In the genomic region with DNA sequence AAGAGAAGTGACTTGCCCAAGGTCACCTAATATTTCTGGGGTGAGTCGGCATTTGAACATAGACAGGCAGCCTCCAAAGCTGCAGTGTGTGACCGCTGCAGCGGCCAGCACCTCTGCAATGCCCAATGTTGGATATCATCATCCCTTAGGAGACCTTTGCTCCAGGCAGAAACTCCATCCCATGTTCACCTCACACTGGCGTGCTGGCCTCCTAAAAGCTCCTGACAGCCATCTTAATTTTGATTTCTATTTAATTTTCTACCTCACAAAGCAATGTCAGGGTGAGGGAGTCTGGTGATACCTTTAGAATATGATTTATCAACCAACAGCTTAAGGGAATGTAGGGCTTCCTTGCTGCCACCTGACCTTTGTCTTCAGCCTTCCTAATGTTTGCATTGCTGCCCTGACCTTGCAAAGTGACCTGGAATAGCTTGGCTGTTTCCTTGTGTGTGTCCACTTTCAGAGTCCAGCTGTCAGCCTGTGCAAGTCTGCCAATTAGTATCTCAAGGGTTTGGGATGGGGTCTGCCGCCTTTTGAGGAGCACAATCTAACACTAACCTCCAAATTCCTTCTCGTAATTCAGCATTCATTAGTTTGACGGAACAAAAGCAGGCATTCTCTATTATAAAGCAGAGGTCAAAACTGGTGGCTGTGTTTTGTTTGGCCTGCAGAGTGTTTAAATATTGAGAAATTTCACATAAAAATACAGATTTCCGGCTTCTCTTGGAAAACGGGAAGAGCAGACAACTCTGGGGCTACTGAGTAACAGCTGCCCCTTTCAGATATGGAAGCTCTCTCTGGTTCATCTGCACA, we compare ENCODE assay signal across 20 cellular contexts.
DNase-seq lines count a peak whose midpoint lies in the region; ATAC-seq and TF ChIP-seq lines count a peak whose summit lies in the region.
"Had no signal": no experiment of that assay in that cellular context is flagged by ENCODE, and none has a peak within 500 bp of the region (broad histone marks: within the 10 kb centered on the region; RNA-seq: fewer than 3 reads in every experiment).

No MANE protein-coding gene starts in this region.

- no peak for ATAC-seq in GM21360 (IDR thresholded peaks at IDR 0.05; ENCODE audit: unreplicated experiment)

- H3K9me3 ChIP-seq in Caco-2 (no peaks in the 10 kb centered on the region), hepatocyte (ENCODE audit: low read depth) (no peaks in the 10 kb centered on the region), neuronal stem cell (replicated peaks in 1 of 2; ENCODE audit: control insufficient read depth in 2 of 2, insufficient read depth in 1 of 2, low read depth in 1 of 2, low read length in 2 of 2) (peaks cover 0 to 3% of the 10 kb centered on the region in 2 donors)
- H3K9me3 ChIP-seq: A549, BE2C, neutrophil had no signal

- H3K4ac ChIP-seq in neuronal stem cell (ENCODE audit: low read length) = peak overlapping the region; percentile 0

- peak overlapping the region; percentile 31 for H4K91ac ChIP-seq in neuronal stem cell (ENCODE audit: low read depth, low read length, poor library complexity)

- no peak overlapping the region for H4K8ac ChIP-seq in neuronal stem cell (ENCODE audit: low read depth, low read length)

- no peaks in the 10 kb centered on the region for H4K20me1 ChIP-seq in hepatocyte (ENCODE audit: insufficient read depth, poor library complexity, severe bottlenecking)

- H3K36me3 ChIP-seq in Caco-2 (ENCODE audit: control insufficient read depth, insufficient read depth, low read length) (no peaks in the 10 kb centered on the region), hepatocyte (replicated peaks; ENCODE audit: insufficient read depth, low read depth) (no peaks in the 10 kb centered on the region), neuronal stem cell (replicated peaks in 1 of 2; ENCODE audit: control insufficient read depth in 2 of 2, insufficient read depth in 2 of 2, low read length in 2 of 2) (no peaks in the 10 kb centered on the region)
- H3K36me3 ChIP-seq: BE2C had no signal

- no peak overlapping the region for H3K9ac ChIP-seq in neuronal stem cell (ENCODE audit: low read depth, low read length, poor library complexity)

- H3K9me2 ChIP-seq in hepatocyte (replicated peaks; ENCODE audit: insufficient read depth) = no peaks in the 10 kb centered on the region

- H3K4me2 ChIP-seq in hepatocyte = no peak overlapping the region
- no peak overlapping the region for H3K4me2 ChIP-seq in neuronal stem cell (ENCODE audit: insufficient read depth, low read length, poor library complexity, severe bottlenecking)
- H3K4me2 ChIP-seq: A549 had no signal

- no peak for TF ChIP-seq POLR2A in erythroblast (IDR thresholded peaks at IDR 0.05; ENCODE audit: low read length)

- H3K9me3 Mint-ChIP-seq in Caco-2 (ENCODE audit: unreplicated experiment) = no peaks in the 10 kb centered on the region
- H3K9me3 Mint-ChIP-seq: activated naive CD8-positive, alpha-beta T cell treated with anti-CD3 and anti-CD28 coated beads for 36 hours; endodermal cell; T-helper 1 cell treated with Interleukin-12 subunit alpha and Interleukin-12 subunit beta and Interleukin-4 antibody, amounts not matched to agents 30 μg/mL and 1 μg/mL, for 36 hours had no signal

- H2AK5ac ChIP-seq in neuronal stem cell (ENCODE audit: low read depth, low read length) = peak overlapping the region; percentile 75

- intact Hi-C loops in Caco-2 (cut with micrococcal nuclease; ENCODE audit: unreplicated experiment) = loop anchor here (1.0 to 5.0 kb wide), 6 partner anchors 27 to 151 kb away; no protein-coding TSS in a partner anchor

- no TSS peak for BruUV-seq in Caco-2 (replicated peaks; lab: Mats Ljungman, UMichigan)

- H3K4me3 Mint-ChIP-seq in Caco-2 (ENCODE audit: unreplicated experiment) = no peak overlapping the region
- H3K4me3 Mint-ChIP-seq: activated naive CD8-positive, alpha-beta T cell treated with anti-CD3 and anti-CD28 coated beads for 36 hours; endodermal cell; T-helper 1 cell treated with Interleukin-12 subunit alpha and Interleukin-12 subunit beta and Interleukin-4 antibody, amounts not matched to agents 30 μg/mL and 1 μg/mL, for 36 hours had no signal

- H3K27ac ChIP-seq in caudate nucleus (ENCODE audit: low read depth, low read length) = peak overlapping the region; percentile 27
- peak overlapping the region; percentile 37 for H3K27ac ChIP-seq in hepatocyte
- peak overlapping the region; percentile 96 for H3K27ac ChIP-seq in neuronal stem cell (replicated peaks; ENCODE audit: low read length)
- H3K27ac ChIP-seq: A549, neutrophil had no signal

- peak overlapping the region; percentile 91 for H2BK12ac ChIP-seq in neuronal stem cell (ENCODE audit: low read length)

- no peak overlapping the region for H3K23ac ChIP-seq in neuronal stem cell (ENCODE audit: low read depth, low read length, poor library complexity)

- H3K27me3 Mint-ChIP-seq in Caco-2 (ENCODE audit: insufficient read depth, unreplicated experiment) = no peaks in the 10 kb centered on the region
- H3K27me3 Mint-ChIP-seq: activated naive CD8-positive, alpha-beta T cell treated with anti-CD3 and anti-CD28 coated beads for 36 hours had no signal

- no peaks in the 10 kb centered on the region for H3K27me3 ChIP-seq in Caco-2 (replicated peaks; ENCODE audit: control insufficient read depth, insufficient read depth, low read length)
- no peaks in the 10 kb centered on the region for H3K27me3 ChIP-seq in hepatocyte
- H3K27me3 ChIP-seq in neuronal stem cell (ENCODE audit: control insufficient read depth in 3 of 3, insufficient read depth in 3 of 3, low read depth in 1 of 3, low read length in 3 of 3) = no peaks in the 10 kb centered on the region
- H3K27me3 ChIP-seq: BE2C, neutrophil had no signal

- no peak overlapping the region for H2AFZ ChIP-seq in hepatocyte
- peak overlapping the region; percentile 5 for H2AFZ ChIP-seq in neuronal stem cell (ENCODE audit: low read length)

- POLR2A ChIA-PET in Caco-2 (lab: Charles Lee) = no interaction called here

- CTCF ChIA-PET in Caco-2 (lab: Charles Lee) = interaction anchor here (0.5 to 1.8 kb wide), 13 partner anchors 13 to 150 kb away, joined by 3 to 10 read pairs (median 4); a partner anchor contains a TSS

- H3K4me1 ChIP-seq in Caco-2 (peaks cover 35% of the 10 kb centered on the region), hepatocyte (ENCODE audit: insufficient read depth) (peaks cover 26% of the 10 kb centered on the region), neuronal stem cell (ENCODE audit: control insufficient read depth in 2 of 2, insufficient read depth in 1 of 2, low read depth in 1 of 2, low read length in 2 of 2) (peaks cover 48 to 57% of the 10 kb centered on the region in 2 donors)
- H3K4me1 ChIP-seq: BE2C had no signal

- H2BK15ac ChIP-seq in neuronal stem cell (ENCODE audit: low read length) = no peak overlapping the region

- peak overlapping the region; percentile 36 for H3K27ac Mint-ChIP-seq in Caco-2 (ENCODE audit: unreplicated experiment)
- H3K27ac Mint-ChIP-seq: activated naive CD8-positive, alpha-beta T cell treated with anti-CD3 and anti-CD28 coated beads for 36 hours; T-helper 1 cell treated with Interleukin-12 subunit alpha and Interleukin-12 subunit beta and Interleukin-4 antibody, amounts not matched to agents 30 μg/mL and 1 μg/mL, for 36 hours had no signal

- H3K4me3 ChIP-seq in Caco-2 (ENCODE audit: low read depth, low read length) = no peak overlapping the region
- no peak overlapping the region for H3K4me3 ChIP-seq in hepatocyte
- H3K4me3 ChIP-seq in neuronal stem cell (ENCODE audit: low read length in 2 of 2) = no peak overlapping the region
- H3K4me3 ChIP-seq: A549 had no signal

- DNase-seq in Caco-2 (peak; percentile 56 to 72), caudate nucleus (lab: John Stamatoyannopoulos, UW) (no peak), hepatocyte (ENCODE audit: low spot score) (no peak), neuronal stem cell (ENCODE audit: low spot score) (peak; percentile 84), erythroblast (lab: John Stamatoyannopoulos, UW) (no peak), SIG-M5 treated with dmso at 0.1 percent for 504 hours (lab: John Stamatoyannopoulos, UW; ENCODE audit: unreplicated experiment) (no peak), H4 (ENCODE audit: low spot score) (no peak)
- DNase-seq: activated CD4-positive, alpha-beta T cell treated with anti-CD3 and anti-CD28 coated beads, Interleukin-2, amount 50 U/mL, for 1 hour; activated CD8-positive, alpha-beta memory T cell treated with anti-CD3 and anti-CD28 coated beads, Interleukin-2, amount 50 U/mL, for 4 hours; activated naive CD8-positive, alpha-beta T cell treated with anti-CD3 and anti-CD28 coated beads for 36 hours; BE2C; IMR-90; midbrain; NCI-H2107; NCI-H510A had no signal

- peaks cover 14% of the 10 kb centered on the region for H3K4me1 Mint-ChIP-seq in Caco-2 (ENCODE audit: low read depth, unreplicated experiment)
- H3K4me1 Mint-ChIP-seq: activated naive CD8-positive, alpha-beta T cell treated with anti-CD3 and anti-CD28 coated beads for 36 hours had no signal

- peak overlapping the region; percentile 55 for H2BK5ac ChIP-seq in neuronal stem cell (ENCODE audit: low read length)

- H3K18ac ChIP-seq in neuronal stem cell (ENCODE audit: low read length) = peak overlapping the region; percentile 92

- 86% methylated on average over 9 of the region's 9 CpGs for WGBS in hepatocyte (ENCODE audit: low lambda C conversion rate, missing lambda C conversion rate)
- WGBS in neuronal stem cell (ENCODE audit: extremely low coverage in 2 of 2, insufficient read length in 2 of 2, insufficient replicate concordance in 1 of 2), 2 donors = no CpG with 5 or more reads among the region's 9 CpGs

- peak overlapping the region; percentile 22 for H2BK120ac ChIP-seq in neuronal stem cell (ENCODE audit: low read depth, low read length)

- TF ChIP-seq CTCF in Caco-2 (IDR thresholded peaks at IDR 0.05; ENCODE audit: insufficient read depth in 1 of 2, low read depth in 1 of 2, low read length in 1 of 2, severe bottlenecking in 1 of 2, unreplicated experiment in 1 of 2) = no peak
- no peak for TF ChIP-seq CTCF in hepatocyte (IDR thresholded peaks at IDR 0.05; ENCODE audit: poor library complexity)

- no peak overlapping the region for H3K14ac ChIP-seq in neuronal stem cell (ENCODE audit: low read length)

- no peaks in the 10 kb centered on the region for H3K36me3 Mint-ChIP-seq in Caco-2 (ENCODE audit: insufficient read depth, unreplicated experiment)
- H3K36me3 Mint-ChIP-seq: activated naive CD8-positive, alpha-beta T cell treated with anti-CD3 and anti-CD28 coated beads for 36 hours had no signal

- no peaks in the 10 kb centered on the region for H3K79me2 ChIP-seq in hepatocyte

- no peaks in the 10 kb centered on the region for H3K79me1 ChIP-seq in neuronal stem cell (ENCODE audit: low read depth, low read length)

Comparison
In these comparisons a context has a peak if more than half of its experiments do, and no peak if none do; other contexts are left out.
1. DNase-seq: peak in Caco-2 (2 of 2) and neuronal stem cell (single experiment); none in caudate nucleus (0 of 61), hepatocyte (single experiment), erythroblast (0 of 2), SIG-M5 treated with dmso at 0.1 percent for 504 hours (single experiment) and H4 (single experiment).
2. H3K27ac ChIP-seq: peak in every context shown above with its lines; median percentile 96 in neuronal stem cell; 37 in hepatocyte; 27 in caudate nucleus.